15 cellular contexts compared by ENCODE assay signal in genomic region chr1:178500091-178500770, GRCh38. TPM values are rescaled to one million over a fixed set of nuclear protein-coding genes. Genes with fewer than 3 reads are reported as not detected.
A peak's percentile ranks its signal among the peaks of the same experiment; 100 is the strongest.
DNase-seq lines count a peak whose midpoint lies in the region; ATAC-seq and TF ChIP-seq lines count a peak whose summit lies in the region.
"Had no signal": no experiment of that assay in that cellular context is flagged by ENCODE, and none has a peak within 500 bp of the region (broad histone marks: within the 10 kb centered on the region; RNA-seq: fewer than 3 reads in every experiment).

No MANE protein-coding gene starts in this region.

- no peaks in the 10 kb centered on the region for H3K4me1 ChIP-seq in breast epithelium
- peaks cover 0 to 15% (median 0%) of the 10 kb centered on the region in 4 donors for H3K4me1 ChIP-seq in upper lobe of left lung
- no peaks in the 10 kb centered on the region for H3K4me1 ChIP-seq in mucosa of descending colon (ENCODE audit: low read depth)

- peak in 1 of 2 donors; percentile 36 for ATAC-seq in upper lobe of left lung (ENCODE audit: low FRiP score in 2 of 2)
- no peak for ATAC-seq in mucosa of descending colon
- ATAC-seq: left ventricle myocardium superior, Right ventricle myocardium inferior had no signal

- H3K4me1 Mint-ChIP-seq in MCF 10A (ENCODE audit: insufficient read depth, unreplicated experiment), result no peaks in the 10 kb centered on the region

- DNase-seq in MCF 10A (ENCODE audit: unreplicated experiment) (no peak), breast epithelium (ENCODE audit: low spot score in 2 of 2) (no peak), WERI-Rb-1 (peak; percentile 36), kidney epithelial cell (ENCODE audit: low read depth) (no peak), upper lobe of left lung (peak; percentile 17 to 69), NCI-H1105 treated with DMSO at 0.1 percent for 48 hours (lab: John Stamatoyannopoulos, UW) (no peak), mucosa of descending colon (no peak)
- no peak for DNase-seq in activated CD4-positive, CD25-positive, alpha-beta regulatory T cell (lab: John Stamatoyannopoulos, UW)
- DNase-seq: activated CD4-positive, alpha-beta T cell treated with anti-CD3 and anti-CD28 coated beads for 1 hour; AML-193; central memory CD4-positive, alpha-beta T cell; left ventricle myocardium superior had no signal

- no peak overlapping the region for H3K4me3 Mint-ChIP-seq in MCF 10A (ENCODE audit: unreplicated experiment)

- no peaks in the 10 kb centered on the region for H3K9me3 Mint-ChIP-seq in MCF 10A (ENCODE audit: unreplicated experiment)

- no peak for TF ChIP-seq POLR2A in breast epithelium (IDR thresholded peaks at IDR 0.05)
- TF ChIP-seq POLR2A in upper lobe of left lung (IDR thresholded peaks at IDR 0.05), result no peak

- 50 to 62% methylated on average over 11 of the region's 11 CpGs for WGBS in upper lobe of left lung, 2 donors

- no peak for TF ChIP-seq EP300 in upper lobe of left lung (IDR thresholded peaks at IDR 0.05)

- no peaks in the 10 kb centered on the region for H3K36me3 Mint-ChIP-seq in MCF 10A (ENCODE audit: insufficient read depth, unreplicated experiment)

- intact Hi-C loops in MCF 10A (cut with micrococcal nuclease), result loop anchor here (2.0 kb wide), 1 partner anchor 189 kb away; no protein-coding TSS in a partner anchor
- intact Hi-C loops in breast epithelium (cut with DNase I; ENCODE audit: low total_unique reads), result no loop called here
- intact Hi-C loops in mucosa of descending colon (cut with DNase I, micrococcal nuclease), result loop anchor here (5.0 to 10.0 kb wide), 2 partner anchors 185 to 188 kb away; no protein-coding TSS in a partner anchor

- no peaks in the 10 kb centered on the region for H3K9me3 ChIP-seq in breast epithelium
- no peaks in the 10 kb centered on the region for H3K9me3 ChIP-seq in WERI-Rb-1 (ENCODE audit: severe bottlenecking)
- no peaks in the 10 kb centered on the region for H3K9me3 ChIP-seq in upper lobe of left lung
- H3K9me3 ChIP-seq in mucosa of descending colon, result no peaks in the 10 kb centered on the region

- no peak overlapping the region for H3K27ac Mint-ChIP-seq in MCF 10A (ENCODE audit: low read depth, unreplicated experiment)

- BruUV-seq in MCF 10A (replicated peaks; lab: Mats Ljungman, UMichigan), result no TSS peak

- TF ChIP-seq CTCF in MCF 10A (IDR thresholded peaks at IDR 0.05; ENCODE audit: unreplicated experiment) (peak; percentile 18), breast epithelium (IDR thresholded peaks at IDR 0.05) (no peak), WERI-Rb-1 (IDR thresholded peaks at IDR 0.05; ENCODE audit: low read depth, low read length) (peak; percentile 47), kidney epithelial cell (IDR thresholded peaks at IDR 0.05; ENCODE audit: insufficient read depth, low read length, poor library complexity, severe bottlenecking) (peak; percentile 32), upper lobe of left lung (IDR thresholded peaks at IDR 0.05) (peak in 4 of 6 experiments; percentile 10 to 33 (median 13)), mucosa of descending colon (IDR thresholded peaks at IDR 0.05) (no peak)

- CTCF ChIA-PET in MCF 10A (lab: Yijun Ruan, JAX), result interaction anchor here (0.5 to 12.8 kb wide), 46 partner anchors 12 to 1629 kb away, joined by 3 to 309 read pairs (median 5); partner anchors contain the start of gene TEX35

- no peaks in the 10 kb centered on the region for H3K27me3 Mint-ChIP-seq in MCF 10A (ENCODE audit: insufficient read depth, unreplicated experiment)

- H3K27ac ChIP-seq in breast epithelium (no peak overlapping the region), WERI-Rb-1 (no peak overlapping the region), upper lobe of left lung (peak overlapping the region in 2 of 4 donors; percentile 24 to 59)

- H3K27me3 ChIP-seq in breast epithelium (peaks cover 0 to 3% of the 10 kb centered on the region in 2 donors), WERI-Rb-1 (ENCODE audit: insufficient read depth, low read depth, severe bottlenecking) (no peaks in the 10 kb centered on the region), kidney epithelial cell (ENCODE audit: control insufficient read depth, insufficient read depth, low read length) (no peaks in the 10 kb centered on the region), upper lobe of left lung (no peaks in the 10 kb centered on the region)

- POLR2A ChIA-PET in MCF 10A (lab: Yijun Ruan, JAX), result interaction anchor here (0.9 to 1.1 kb wide), 3 partner anchors 159 to 201 kb away, joined by 3 to 5 read pairs (median 3); no protein-coding TSS in a partner anchor

- H3K4me3 ChIP-seq in breast epithelium (no peak overlapping the region), WERI-Rb-1 (ENCODE audit: low read depth, low read length) (no peak overlapping the region), kidney epithelial cell (ENCODE audit: low read depth, low read length) (no peak overlapping the region), upper lobe of left lung (peak overlapping the region in 1 of 4 donors; percentile 6), mucosa of descending colon (no peak overlapping the region)

- H3K36me3 ChIP-seq in breast epithelium (no peaks in the 10 kb centered on the region), WERI-Rb-1 (no peaks in the 10 kb centered on the region), kidney epithelial cell (ENCODE audit: control insufficient read depth, insufficient read depth, low read length) (no peaks in the 10 kb centered on the region), upper lobe of left lung (no peaks in the 10 kb centered on the region), mucosa of descending colon (ENCODE audit: low read depth) (no peaks in the 10 kb centered on the region)

RNA-seq across cellular contexts. Expression of gene CLEC20A, which starts 3.5 kb away (rescaled TPM):
- total RNA-seq in MCF 10A (2022), result not detected in 2 replicates
- total RNA-seq in breast epithelium, result not detected
- not detected in 2 replicates for total RNA-seq in kidney epithelial cell
- not detected for total RNA-seq in upper lobe of left lung
- total RNA-seq in mucosa of descending colon, result not detected
- total RNA-seq: left ventricle myocardium superior, NCI-H460, Right ventricle myocardium inferior, temporal lobe had no signal

RNA-seq across cellular contexts. Expression of gene TEX35, which starts 12.7 kb away (rescaled TPM):
- not detected in 2 replicates for total RNA-seq in MCF 10A (2022)
- total RNA-seq in breast epithelium, result not detected
- not detected in 2 replicates for total RNA-seq in kidney epithelial cell
- total RNA-seq in upper lobe of left lung, result not detected
- not detected for total RNA-seq in mucosa of descending colon
- total RNA-seq: left ventricle myocardium superior, NCI-H460, Right ventricle myocardium inferior, temporal lobe had no signal

Comparison
In these comparisons a context has a peak if more than half of its experiments do, and no peak if none do; other contexts are left out.
1. CTCF ChIP-seq: peak in MCF 10A (single experiment), WERI-Rb-1 (single experiment), kidney epithelial cell (single experiment) and upper lobe of left lung (4 of 6); none in breast epithelium (0 of 3) and mucosa of descending colon (single experiment).
2. DNase-seq: peak in WERI-Rb-1 (single experiment) and upper lobe of left lung (2 of 2); none in MCF 10A (single experiment), breast epithelium (0 of 2), kidney epithelial cell (single experiment), NCI-H1105 treated with DMSO at 0.1 percent for 48 hours (single experiment), activated CD4-positive, CD25-positive, alpha-beta regulatory T cell (0 of 4) and mucosa of descending colon (0 of 3).